In the genomic region with DNA sequence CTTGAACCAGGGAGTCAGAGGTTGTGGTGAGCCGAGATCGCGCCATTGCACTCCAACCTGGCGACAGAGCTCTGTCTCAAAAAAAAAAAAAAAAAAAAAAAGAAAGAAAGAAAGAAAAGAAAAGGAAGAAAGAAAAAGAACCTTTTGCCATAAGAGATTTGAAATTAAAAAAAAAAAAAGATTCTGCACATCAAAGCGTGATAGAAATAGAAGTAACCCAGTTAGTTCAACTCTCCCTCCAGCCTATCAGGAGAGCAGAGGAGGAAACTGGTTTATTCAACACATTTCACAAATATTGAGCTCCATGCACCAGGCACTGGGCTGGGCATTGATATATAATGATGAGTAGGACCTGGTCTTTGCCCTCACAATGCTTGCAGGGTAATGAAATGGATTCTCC, we compare ENCODE assay signal across 31 cellular contexts.
"Had no signal": no experiment of that assay in that cellular context is flagged by ENCODE, and none has a peak within 500 bp of the region (broad histone marks: within the 10 kb centered on the region; RNA-seq: fewer than 3 reads in every experiment).

No MANE protein-coding gene starts in this region.

- H3K27ac Mint-ChIP-seq: activated B cell treated with CpG ODN at 0.5 μM for 24 hours; activated CD4-positive, alpha-beta memory T cell treated with anti-CD3 and anti-CD28 coated beads, Interleukin-2, amount 10 ng/mL, durations not matched to agents 7 days and 5 days; activated naive CD8-positive, alpha-beta T cell; activated T-helper 17 cell treated with anti-CD3 and anti-CD28 coated beads, Interleukin-2, amount 50 U/mL, for 72 hours; dendritic cell treated with granulocyte-macrophage colony-stimulating factor and Interleukin-4, amounts not matched to agents 40 ng/mL and 50 ng/mL, for 4 days; T-helper 1 cell treated with Interleukin-12 subunit alpha and Interleukin-12 subunit beta and Interleukin-4 antibody, amounts not matched to agents 30 μg/mL and 1 μg/mL, for 36 hours had no signal

- H3K4me3 Mint-ChIP-seq: activated B cell treated with CpG ODN at 0.5 μM for 24 hours; activated CD4-positive, alpha-beta memory T cell treated with anti-CD3 and anti-CD28 coated beads, Interleukin-2, amount 10 ng/mL, durations not matched to agents 7 days and 5 days; activated CD4-positive, alpha-beta T cell treated with anti-CD3 and anti-CD28 coated beads, Interleukin-2, amount 10 ng/mL, durations not matched to agents 24 days and 14 days; activated naive CD8-positive, alpha-beta T cell; activated T-cell treated with anti-CD3 and anti-CD28 coated beads, Interleukin-2, amount 50 U/mL, for 4 hours; central memory CD8-positive, alpha-beta T cell; dendritic cell treated with granulocyte-macrophage colony-stimulating factor and Interleukin-4, amounts not matched to agents 40 ng/mL and 50 ng/mL, for 4 days; T-helper 1 cell treated with Interleukin-12 subunit alpha and Interleukin-12 subunit beta and Interleukin-4 antibody, amounts not matched to agents 30 μg/mL and 1 μg/mL, for 36 hours had no signal

- ATAC-seq: activated CD4-positive, CD25-positive, alpha-beta regulatory T cell treated with anti-CD3 and anti-CD28 coated beads, Interleukin-2, amount 50 U/mL, for 24 hours; activated T-cell treated with anti-CD3 and anti-CD28 coated beads, Interleukin-2, amount 50 U/mL, for 4 hours; activated T-helper 17 cell treated with anti-CD3 and anti-CD28 coated beads, Interleukin-2, amount 50 U/mL, for 72 hours; esophagus mucosa; heart left ventricle; T-cell had no signal

- H3K9me3 ChIP-seq: heart left ventricle had no signal

- H3K27me3 Mint-ChIP-seq: activated naive CD8-positive, alpha-beta T cell; central memory CD8-positive, alpha-beta T cell had no signal

- H3K27me3 ChIP-seq: brain microvascular endothelial cell, heart left ventricle had no signal

- DNase-seq: activated B cell treated with CpG ODN at 0.5 μM for 24 hours; activated CD4-positive, alpha-beta memory T cell treated with anti-CD3 and anti-CD28 coated beads, Interleukin-2, amount 10 ng/mL, durations not matched to agents 7 days and 5 days; activated CD4-positive, alpha-beta T cell treated with anti-CD3 and anti-CD28 coated beads, Interleukin-2, amount 10 ng/mL, durations not matched to agents 24 days and 14 days; activated effector memory CD4-positive, alpha-beta T cell treated with Interleukin-2 at 50 U/mL for 16 hours; activated gamma-delta T cell treated with Interleukin-2 at 50 U/mL for 16 hours; activated naive CD4-positive, alpha-beta T cell treated with anti-CD3 and anti-CD28 coated beads, Interleukin-2, amount 50 U/mL, for 16 hours; activated naive CD4-positive, alpha-beta T cell treated with Interleukin-2 at 50 U/mL for 16 hours; activated T-cell treated with anti-CD3 and anti-CD28 coated beads, Interleukin-2, amount 50 U/mL, for 4 hours; amniotic stem cell; anterior cingulate cortex; brain microvascular endothelial cell; dorsolateral prefrontal cortex; effector memory CD4-positive, alpha-beta T cell; foreskin fibroblast; heart left ventricle; T-cell; T-helper 9 cell had no signal

- H3K9me3 Mint-ChIP-seq: activated B cell treated with CpG ODN at 0.5 μM for 24 hours; activated CD4-positive, alpha-beta memory T cell treated with anti-CD3 and anti-CD28 coated beads, Interleukin-2, amount 10 ng/mL, durations not matched to agents 7 days and 5 days; activated CD4-positive, alpha-beta T cell treated with anti-CD3 and anti-CD28 coated beads, Interleukin-2, amount 10 ng/mL, durations not matched to agents 24 days and 14 days; activated T-cell treated with anti-CD3 and anti-CD28 coated beads, Interleukin-2, amount 50 U/mL, for 4 hours; activated T-helper 17 cell treated with anti-CD3 and anti-CD28 coated beads, Interleukin-2, amount 50 U/mL, for 72 hours; central memory CD8-positive, alpha-beta T cell; dendritic cell treated with granulocyte-macrophage colony-stimulating factor and Interleukin-4, amounts not matched to agents 40 ng/mL and 50 ng/mL, for 4 days; endodermal cell; T-cell; T-helper 1 cell treated with Interleukin-12 subunit alpha and Interleukin-12 subunit beta and Interleukin-4 antibody, amounts not matched to agents 30 μg/mL and 1 μg/mL, for 36 hours had no signal

- H3K27ac ChIP-seq: brain microvascular endothelial cell, VCaP had no signal

- H3K36me3 Mint-ChIP-seq: activated naive CD8-positive, alpha-beta T cell had no signal

- H3K4me3 ChIP-seq: coronary artery, dorsolateral prefrontal cortex, heart left ventricle had no signal

- FAIRE-seq: astrocyte, bronchial epithelial cell, frontal cortex, TTC549 had no signal
